In genomic region chr3:186826978-186827857, GRCh38 we compare ENCODE assay signal across 8 cellular contexts. TPM values are rescaled to one million over a fixed set of nuclear protein-coding genes. Genes with fewer than 3 reads are reported as not detected.
A peak's percentile ranks its signal among the peaks of the same experiment; 100 is the strongest.
DNase-seq lines count a peak whose midpoint lies in the region; ATAC-seq and TF ChIP-seq lines count a peak whose summit lies in the region.

No MANE protein-coding gene starts in this region.

- H3K4me3 Mint-ChIP-seq in activated T-helper 17 cell treated with anti-CD3 and anti-CD28 coated beads, Interleukin-2, amount 50 U/mL, for 72 hours = peak overlapping the region; percentile 76
- H3K4me3 Mint-ChIP-seq in natural killer cell treated with Interleukin-12 subunit alpha and Interleukin-12 subunit beta and Interleukin-15 and Interleukin-18, amount 100 ng/mL, for 72 hours = peak overlapping the region; percentile 87

- H3K27me3 ChIP-seq in DOHH2 (ENCODE audit: control insufficient read depth, low read length) = peaks cover 44% of the 10 kb centered on the region

- H4K20me1 ChIP-seq in DOHH2 (ENCODE audit: control insufficient read depth, insufficient read depth, low read depth, low read length) = no peaks in the 10 kb centered on the region

- no peaks in the 10 kb centered on the region for H3K36me3 Mint-ChIP-seq in activated T-helper 17 cell treated with anti-CD3 and anti-CD28 coated beads, Interleukin-2, amount 50 U/mL, for 72 hours (ENCODE audit: low read depth)
- H3K36me3 Mint-ChIP-seq in natural killer cell treated with Interleukin-12 subunit alpha and Interleukin-12 subunit beta and Interleukin-15 and Interleukin-18, amount 100 ng/mL, for 72 hours = no peaks in the 10 kb centered on the region

- H3K27me3 Mint-ChIP-seq in activated T-helper 17 cell treated with anti-CD3 and anti-CD28 coated beads, Interleukin-2, amount 50 U/mL, for 72 hours = peaks cover 25% of the 10 kb centered on the region
- peaks cover 28 to 45% of the 10 kb centered on the region in 2 donors for H3K27me3 Mint-ChIP-seq in natural killer cell treated with Interleukin-12 subunit alpha and Interleukin-12 subunit beta and Interleukin-15 and Interleukin-18, amount 100 ng/mL, for 72 hours

- no peak for TF ChIP-seq CTCF in DOHH2 (IDR thresholded peaks at IDR 0.05; ENCODE audit: low read depth, low read length, poor library complexity, severe bottlenecking)

- H3K9me3 ChIP-seq in DOHH2 (ENCODE audit: control insufficient read depth, insufficient read depth, low read length) = no peaks in the 10 kb centered on the region

- peak overlapping the region; percentile 80 for H3K4me3 ChIP-seq in DOHH2 (ENCODE audit: low read length)

- peaks cover 27% of the 10 kb centered on the region for H3K4me1 ChIP-seq in DOHH2 (ENCODE audit: control insufficient read depth, low read length)

- peak overlapping the region; percentile 96 for H3K4me2 ChIP-seq in DOHH2 (ENCODE audit: low read length)

- H3K79me2 ChIP-seq in DOHH2 (ENCODE audit: control insufficient read depth, low read length) = peaks cover 13% of the 10 kb centered on the region

- H3F3A ChIP-seq in DOHH2 (ENCODE audit: control insufficient read depth, insufficient read depth) = peaks cover 9% of the 10 kb centered on the region; the same call in 1 of the 2 replicates

- H3K4me1 Mint-ChIP-seq in activated T-helper 17 cell treated with anti-CD3 and anti-CD28 coated beads, Interleukin-2, amount 50 U/mL, for 72 hours = peaks cover 11% of the 10 kb centered on the region
- H3K4me1 Mint-ChIP-seq in natural killer cell treated with Interleukin-12 subunit alpha and Interleukin-12 subunit beta and Interleukin-15 and Interleukin-18, amount 100 ng/mL, for 72 hours (ENCODE audit: low read depth in 2 of 2) = peaks cover 22 to 25% of the 10 kb centered on the region in 2 donors

- H3K27ac Mint-ChIP-seq in activated T-helper 17 cell treated with anti-CD3 and anti-CD28 coated beads, Interleukin-2, amount 50 U/mL, for 72 hours = peak overlapping the region; percentile 42
- H3K27ac Mint-ChIP-seq in natural killer cell treated with Interleukin-12 subunit alpha and Interleukin-12 subunit beta and Interleukin-15 and Interleukin-18, amount 100 ng/mL, for 72 hours = peak overlapping the region; percentile 70 to 74

- no peaks in the 10 kb centered on the region for H3K36me3 ChIP-seq in DOHH2 (ENCODE audit: control insufficient read depth, low read length)

- DNase-seq in GOT3 (lab: John Stamatoyannopoulos, UW) (peak; percentile 57), LHCN-M2 (ENCODE audit: low read depth) (peak; percentile 72), RPMI7951 (ENCODE audit: low read depth) (peak; percentile 81), fibroblast of peridontal ligament (ENCODE audit: extremely low read depth) (peak; percentile 63)
- DNase-seq in natural killer cell treated with Interleukin-12 subunit alpha and Interleukin-12 subunit beta and Interleukin-15 and Interleukin-18, amount 100 ng/mL, for 72 hours (ENCODE audit: low spot score) = peak; percentile 91
- DNase-seq in stimulated activated naive CD4-positive, alpha-beta T cell (lab: John Stamatoyannopoulos, UW) = peak; percentile 68 to 87 (median 82)

- H3K27ac ChIP-seq in DOHH2 (ENCODE audit: low read depth, low read length) = peak overlapping the region; percentile 18

- ATAC-seq in activated T-helper 17 cell treated with anti-CD3 and anti-CD28 coated beads, Interleukin-2, amount 50 U/mL, for 72 hours (replicated peaks) = peak; percentile 93
- ATAC-seq in natural killer cell treated with Interleukin-12 subunit alpha and Interleukin-12 subunit beta and Interleukin-15 and Interleukin-18, amount 100 ng/mL, for 72 hours = peak; percentile 92 to 96

- no peaks in the 10 kb centered on the region for H3K9me3 Mint-ChIP-seq in activated T-helper 17 cell treated with anti-CD3 and anti-CD28 coated beads, Interleukin-2, amount 50 U/mL, for 72 hours
- H3K9me3 Mint-ChIP-seq in natural killer cell treated with Interleukin-12 subunit alpha and Interleukin-12 subunit beta and Interleukin-15 and Interleukin-18, amount 100 ng/mL, for 72 hours = no peaks in the 10 kb centered on the region

- no peaks in the 10 kb centered on the region for H3K9me2 ChIP-seq in DOHH2 (replicated peaks; ENCODE audit: control insufficient read depth, low read length)

RNA-seq across cellular contexts. Expression of gene ADIPOQ, which starts 15.3 kb away (rescaled TPM):
- not detected in 2 replicates for total RNA-seq in LHCN-M2 (2014; rRNA removed)
- not detected for polyA plus RNA-seq in LHCN-M2 (2012)
- not detected in 2 replicates for total RNA-seq in RPMI7951 (2014; rRNA removed; shearing (Covaris generic))
- not detected for total RNA-seq in activated T-helper 17 cell treated with anti-CD3 and anti-CD28 coated beads, Interleukin-2, amount 50 U/mL, for 72 hours
- not detected for total RNA-seq in natural killer cell treated with Interleukin-12 subunit alpha and Interleukin-12 subunit beta and Interleukin-15 and Interleukin-18, amount 100 ng/mL, for 72 hours

RNA-seq across cellular contexts. Expression of gene RFC4, which starts 20.9 kb away (rescaled TPM):
- 59.6 and 78.2 TPM in 2 replicates for total RNA-seq in LHCN-M2 (2014; rRNA removed)
- polyA plus RNA-seq in LHCN-M2 (2012) = 20.7 TPM
- total RNA-seq in RPMI7951 (2014; rRNA removed; shearing (Covaris generic)) = 142 and 161 TPM in 2 replicates
- 100 to 1,000 TPM in 1 of 2 donors, 10 to 100 TPM in 1; 87.1 to 108 TPM for total RNA-seq in activated T-helper 17 cell treated with anti-CD3 and anti-CD28 coated beads, Interleukin-2, amount 50 U/mL, for 72 hours
- 100 to 1,000 TPM in 1 of 2 donors, 10 to 100 TPM in 1; 63.1 to 114 TPM for total RNA-seq in natural killer cell treated with Interleukin-12 subunit alpha and Interleukin-12 subunit beta and Interleukin-15 and Interleukin-18, amount 100 ng/mL, for 72 hours

RNA-seq across cellular contexts. Expression of gene EIF4A2, which starts 43.8 kb away (rescaled TPM):
- 493 and 693 TPM in 2 replicates for total RNA-seq in LHCN-M2 (2014; rRNA removed)
- 235 TPM for polyA plus RNA-seq in LHCN-M2 (2012)
- 465 and 511 TPM in 2 replicates for total RNA-seq in RPMI7951 (2014; rRNA removed; shearing (Covaris generic))
- 100 to 1,000 TPM; 266 to 346 TPM for total RNA-seq in activated T-helper 17 cell treated with anti-CD3 and anti-CD28 coated beads, Interleukin-2, amount 50 U/mL, for 72 hours
- 100 to 1,000 TPM; 399 to 539 TPM for total RNA-seq in natural killer cell treated with Interleukin-12 subunit alpha and Interleukin-12 subunit beta and Interleukin-15 and Interleukin-18, amount 100 ng/mL, for 72 hours

Comparison
In these comparisons a context has a peak if more than half of its experiments do, and no peak if none do; other contexts are left out.
1. Peak in every context shown above with its lines: DNase-seq, ATAC-seq, H3K4me3 ChIP-seq and H3K27ac ChIP-seq.